Comparison of ENCODE assay signal across 40 cellular contexts in the genomic region with DNA sequence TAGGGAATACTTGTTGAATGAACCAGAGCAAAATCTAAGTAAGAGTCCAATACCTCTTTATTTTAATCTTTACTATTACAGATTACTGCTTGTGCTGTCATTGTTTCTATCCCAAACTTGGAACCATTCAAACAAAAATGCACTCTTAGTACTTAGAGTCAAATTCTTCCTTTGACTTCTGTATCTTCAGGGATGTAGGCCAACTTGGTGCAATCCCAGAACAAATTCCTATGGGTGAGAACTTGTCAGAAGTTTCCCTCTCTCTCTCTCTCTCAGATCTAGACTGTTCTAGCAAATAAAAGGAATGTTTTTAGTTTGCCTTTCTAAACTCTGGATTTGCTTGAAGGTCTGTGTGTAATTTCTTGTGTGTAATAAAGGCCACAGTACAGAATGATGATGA.
"Had no signal": no experiment of that assay in that cellular context is flagged by ENCODE, and none has a peak within 500 bp of the region (broad histone marks: within the 10 kb centered on the region; RNA-seq: fewer than 3 reads in every experiment).

No MANE protein-coding gene starts in this region.

- H3K27ac ChIP-seq: adrenal gland, ascending aorta, body of pancreas, brain microvascular endothelial cell, breast epithelium, cardiac muscle cell had no signal

- H3K4me1 ChIP-seq: adrenal gland, ascending aorta, body of pancreas, breast epithelium had no signal

- H3K27ac Mint-ChIP-seq: activated naive CD4-positive, alpha-beta T cell treated with anti-CD3 and anti-CD28 coated beads for 36 hours; activated naive CD4-positive, alpha-beta T cell treated with anti-CD3 and anti-CD28 coated beads, Interleukin-2, amount 10 ng/mL, durations not matched to agents 7 days and 5 days; activated naive CD4-positive, alpha-beta T cell treated with anti-CD3 and anti-CD28 coated beads, Interleukin-2, amount 50 U/mL, for 24 hours; activated naive CD4-positive, alpha-beta T cell treated with anti-CD3 and anti-CD28 coated beads, Interleukin-2, amount 50 U/mL, for 72 hours; activated naive CD8-positive, alpha-beta T cell; activated naive CD8-positive, alpha-beta T cell treated with anti-CD3 and anti-CD28 coated beads for 36 hours; activated naive CD8-positive, alpha-beta T cell treated with anti-CD3 and anti-CD28 coated beads, Interleukin-2, amount 10 ng/mL, durations not matched to agents 7 days and 5 days; activated naive CD8-positive, alpha-beta T cell treated with anti-CD3 and anti-CD28 coated beads, Interleukin-2, amount 50 U/mL, for 24 hours; activated T-cell treated with anti-CD3 and anti-CD28 coated beads, Interleukin-2, amount 50 U/mL, for 24 hours; activated T-cell treated with anti-CD3 and anti-CD28 coated beads, Interleukin-2, amount 50 U/mL, for 72 hours; activated T-helper 1 cell treated with anti-CD3 and anti-CD28 coated beads, Interleukin-12 subunit alpha, Interleukin-12 subunit beta, Interleukin-2, Interleukin-4 antibody, amounts not matched to agents 30 ng/mL and 10 ng/mL and 1 ng/mL, durations not matched to agents 14 hours and 24 hours and 36 hours; activated T-helper 17 cell treated with anti-CD3 and anti-CD28 coated beads, Interleukin-2, amount 50 U/mL, for 72 hours; activated T-helper 2 cell treated with anti-CD3 and anti-CD28 coated beads, Interferon-gamma antibody, Interleukin-2, Interleukin-4, amounts not matched to agents 10 μg/mL and 5 μg/mL and 100 μg/mL, durations not matched to agents 14 hours and 24 hours and 36 hours; brain had no signal

- FAIRE-seq: bronchial epithelial cell had no signal

- H3K36me3 Mint-ChIP-seq: activated naive CD4-positive, alpha-beta T cell treated with anti-CD3 and anti-CD28 coated beads, Interleukin-2, amount 10 ng/mL, durations not matched to agents 7 days and 5 days; activated naive CD4-positive, alpha-beta T cell treated with anti-CD3 and anti-CD28 coated beads, Interleukin-2, amount 50 U/mL, for 24 hours; activated naive CD4-positive, alpha-beta T cell treated with anti-CD3 and anti-CD28 coated beads, Interleukin-2, amount 50 U/mL, for 72 hours; activated naive CD8-positive, alpha-beta T cell; activated naive CD8-positive, alpha-beta T cell treated with anti-CD3 and anti-CD28 coated beads for 36 hours; activated naive CD8-positive, alpha-beta T cell treated with anti-CD3 and anti-CD28 coated beads, Interleukin-2, amount 10 ng/mL, durations not matched to agents 7 days and 5 days; brain had no signal

- H3K36me3 ChIP-seq: adrenal gland, ascending aorta, brain microvascular endothelial cell, breast epithelium, cardiac muscle cell had no signal

- H3K4me1 Mint-ChIP-seq: activated naive CD4-positive, alpha-beta T cell treated with anti-CD3 and anti-CD28 coated beads, Interleukin-2, amount 10 ng/mL, durations not matched to agents 7 days and 5 days; activated naive CD4-positive, alpha-beta T cell treated with anti-CD3 and anti-CD28 coated beads, Interleukin-2, amount 50 U/mL, for 24 hours; activated naive CD8-positive, alpha-beta T cell treated with anti-CD3 and anti-CD28 coated beads for 36 hours; activated naive CD8-positive, alpha-beta T cell treated with anti-CD3 and anti-CD28 coated beads, Interleukin-2, amount 10 ng/mL, durations not matched to agents 7 days and 5 days; activated naive CD8-positive, alpha-beta T cell treated with anti-CD3 and anti-CD28 coated beads, Interleukin-2, amount 50 U/mL, for 24 hours; activated T-helper 17 cell treated with anti-CD3 and anti-CD28 coated beads, Interleukin-2, amount 50 U/mL, for 72 hours; central memory CD8-positive, alpha-beta T cell had no signal

- H3K9me3 Mint-ChIP-seq: activated naive CD4-positive, alpha-beta T cell treated with anti-CD3 and anti-CD28 coated beads for 36 hours; activated naive CD4-positive, alpha-beta T cell treated with anti-CD3 and anti-CD28 coated beads, Interleukin-2, amount 10 ng/mL, durations not matched to agents 7 days and 5 days; activated naive CD4-positive, alpha-beta T cell treated with anti-CD3 and anti-CD28 coated beads, Interleukin-2, amount 50 U/mL, for 24 hours; activated naive CD4-positive, alpha-beta T cell treated with anti-CD3 and anti-CD28 coated beads, Interleukin-2, amount 50 U/mL, for 72 hours; activated naive CD8-positive, alpha-beta T cell treated with anti-CD3 and anti-CD28 coated beads for 36 hours; activated naive CD8-positive, alpha-beta T cell treated with anti-CD3 and anti-CD28 coated beads, Interleukin-2, amount 10 ng/mL, durations not matched to agents 7 days and 5 days; activated naive CD8-positive, alpha-beta T cell treated with anti-CD3 and anti-CD28 coated beads, Interleukin-2, amount 50 U/mL, for 24 hours; activated T-cell treated with anti-CD3 and anti-CD28 coated beads, Interleukin-2, amount 50 U/mL, for 24 hours; activated T-cell treated with anti-CD3 and anti-CD28 coated beads, Interleukin-2, amount 50 U/mL, for 4 hours; activated T-cell treated with anti-CD3 and anti-CD28 coated beads, Interleukin-2, amount 50 U/mL, for 72 hours; activated T-helper 1 cell treated with anti-CD3 and anti-CD28 coated beads, Interleukin-12 subunit alpha, Interleukin-12 subunit beta, Interleukin-2, Interleukin-4 antibody, amounts not matched to agents 30 ng/mL and 10 ng/mL and 1 ng/mL, durations not matched to agents 14 hours and 24 hours and 36 hours; activated T-helper 17 cell treated with anti-CD3 and anti-CD28 coated beads, Interleukin-2, amount 50 U/mL, for 72 hours; activated T-helper 2 cell treated with anti-CD3 and anti-CD28 coated beads, Interferon-gamma antibody, Interleukin-2, Interleukin-4, amounts not matched to agents 10 μg/mL and 5 μg/mL and 100 μg/mL, durations not matched to agents 14 hours and 24 hours and 36 hours; brain; central memory CD8-positive, alpha-beta T cell had no signal

- H3K4me3 ChIP-seq: adrenal gland, ascending aorta, body of pancreas, breast epithelium, cardiac muscle cell had no signal

- DNase-seq: activated effector memory CD4-positive, alpha-beta T cell treated with anti-CD3 and anti-CD28 coated beads, Interleukin-2, amount 50 U/mL, for 16 hours; activated effector memory CD4-positive, alpha-beta T cell treated with Interleukin-2 at 50 U/mL for 16 hours; activated gamma-delta T cell; activated gamma-delta T cell treated with Interleukin-2 at 50 U/mL for 16 hours; activated naive CD4-positive, alpha-beta T cell; activated naive CD4-positive, alpha-beta T cell treated with anti-CD3 and anti-CD28 coated beads for 36 hours; activated naive CD4-positive, alpha-beta T cell treated with anti-CD3 and anti-CD28 coated beads, Interleukin-2, amount 10 ng/mL, durations not matched to agents 7 days and 5 days; activated naive CD4-positive, alpha-beta T cell treated with anti-CD3 and anti-CD28 coated beads, Interleukin-2, amount 50 U/mL, for 16 hours; activated naive CD4-positive, alpha-beta T cell treated with Interleukin-2 at 50 U/mL for 16 hours; activated naive CD8-positive, alpha-beta T cell treated with anti-CD3 and anti-CD28 coated beads for 36 hours; activated naive CD8-positive, alpha-beta T cell treated with anti-CD3 and anti-CD28 coated beads, Interleukin-2, amount 10 ng/mL, durations not matched to agents 7 days and 5 days; activated naive CD8-positive, alpha-beta T cell treated with anti-CD3 and anti-CD28 coated beads, Interleukin-2, amount 50 U/mL, for 24 hours; activated T-cell treated with anti-CD3 and anti-CD28 coated beads for 4 hours; activated T-cell treated with anti-CD3 and anti-CD28 coated beads, Interleukin-2, amount 50 U/mL, for 1 hour; activated T-cell treated with anti-CD3 and anti-CD28 coated beads, Interleukin-2, amount 50 U/mL, for 24 hours; activated T-cell treated with anti-CD3 and anti-CD28 coated beads, Interleukin-2, amount 50 U/mL, for 4 hours; activated T-cell treated with anti-CD3 and anti-CD28 coated beads, Interleukin-2, amount 50 U/mL, for 48 hours; activated T-cell treated with anti-CD3 and anti-CD28 coated beads, Interleukin-2, amount 50 U/mL, for 72 hours; adrenal gland; amniotic stem cell; amygdala; anterior cingulate cortex; aorta; body of pancreas; brain microvascular endothelial cell; caudate nucleus; central memory CD4-positive, alpha-beta T cell; cerebellar nuclear complex had no signal

- H3K4me3 Mint-ChIP-seq: activated naive CD4-positive, alpha-beta T cell treated with anti-CD3 and anti-CD28 coated beads for 36 hours; activated naive CD4-positive, alpha-beta T cell treated with anti-CD3 and anti-CD28 coated beads, Interleukin-2, amount 10 ng/mL, durations not matched to agents 7 days and 5 days; activated naive CD4-positive, alpha-beta T cell treated with anti-CD3 and anti-CD28 coated beads, Interleukin-2, amount 50 U/mL, for 24 hours; activated naive CD8-positive, alpha-beta T cell; activated naive CD8-positive, alpha-beta T cell treated with anti-CD3 and anti-CD28 coated beads for 36 hours; activated naive CD8-positive, alpha-beta T cell treated with anti-CD3 and anti-CD28 coated beads, Interleukin-2, amount 10 ng/mL, durations not matched to agents 7 days and 5 days; activated naive CD8-positive, alpha-beta T cell treated with anti-CD3 and anti-CD28 coated beads, Interleukin-2, amount 50 U/mL, for 24 hours; activated T-cell treated with anti-CD3 and anti-CD28 coated beads, Interleukin-2, amount 50 U/mL, for 24 hours; activated T-cell treated with anti-CD3 and anti-CD28 coated beads, Interleukin-2, amount 50 U/mL, for 4 hours; activated T-cell treated with anti-CD3 and anti-CD28 coated beads, Interleukin-2, amount 50 U/mL, for 72 hours; activated T-helper 1 cell treated with anti-CD3 and anti-CD28 coated beads, Interleukin-12 subunit alpha, Interleukin-12 subunit beta, Interleukin-2, Interleukin-4 antibody, amounts not matched to agents 30 ng/mL and 10 ng/mL and 1 ng/mL, durations not matched to agents 14 hours and 24 hours and 36 hours; activated T-helper 17 cell treated with anti-CD3 and anti-CD28 coated beads, Interleukin-2, amount 50 U/mL, for 72 hours; brain; central memory CD8-positive, alpha-beta T cell had no signal

- H3K27me3 ChIP-seq: adrenal gland, ascending aorta, body of pancreas, brain microvascular endothelial cell, breast epithelium, cardiac muscle cell had no signal

- H3K27me3 Mint-ChIP-seq: activated naive CD4-positive, alpha-beta T cell treated with anti-CD3 and anti-CD28 coated beads, Interleukin-2, amount 10 ng/mL, durations not matched to agents 7 days and 5 days; activated naive CD8-positive, alpha-beta T cell treated with anti-CD3 and anti-CD28 coated beads for 36 hours had no signal

- H3K9me3 ChIP-seq: adrenal gland, ascending aorta, body of pancreas, breast epithelium had no signal

- ATAC-seq: activated naive CD4-positive, alpha-beta T cell treated with anti-CD3 and anti-CD28 coated beads, Interleukin-2, amount 50 U/mL, for 72 hours; activated naive CD8-positive, alpha-beta T cell treated with anti-CD3 and anti-CD28 coated beads, Interleukin-2, amount 50 U/mL, for 24 hours; activated T-cell treated with anti-CD3 and anti-CD28 coated beads, Interleukin-2, amount 50 U/mL, for 4 hours; activated T-cell treated with anti-CD3 and anti-CD28 coated beads, Interleukin-2, amount 50 U/mL, for 72 hours; activated T-helper 17 cell treated with anti-CD3 and anti-CD28 coated beads, Interleukin-2, amount 50 U/mL, for 72 hours; body of pancreas had no signal
